Comparison of ENCODE assay signal across 8 cellular contexts in the genomic region with DNA sequence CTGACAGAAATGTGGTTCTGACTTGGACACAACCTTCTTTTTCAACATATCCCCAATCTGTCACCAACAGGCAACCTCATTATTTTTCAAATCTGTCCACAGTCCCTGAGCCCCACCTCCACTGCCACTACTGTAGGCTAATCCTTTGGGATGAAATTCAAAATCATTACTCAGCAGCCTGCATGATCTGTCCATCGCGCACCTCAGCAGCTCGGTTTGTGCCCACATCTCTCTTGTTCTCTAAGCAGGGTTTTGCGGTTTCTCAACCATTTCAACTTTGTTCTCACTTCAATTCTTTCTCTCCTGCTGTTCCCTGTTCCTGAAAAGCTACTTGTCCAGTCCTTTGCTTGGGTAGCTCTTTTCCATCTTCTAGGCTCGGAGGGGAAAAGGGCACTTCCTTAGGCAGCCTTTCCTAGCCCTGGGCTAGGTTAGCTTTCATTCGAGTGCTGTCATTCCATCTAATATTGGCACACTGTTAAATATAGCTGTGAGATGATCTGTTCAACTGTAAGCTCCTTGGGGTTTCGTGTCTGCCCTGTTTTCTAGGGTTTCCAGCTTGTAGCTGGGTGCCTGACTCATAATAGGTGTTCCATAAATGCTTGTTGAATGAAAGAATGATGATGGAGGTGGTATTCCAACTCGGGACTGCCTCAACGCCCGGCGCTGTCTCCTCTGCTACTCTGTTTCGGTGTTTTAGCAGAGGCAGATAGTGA. TPM values are rescaled to one million over a fixed set of nuclear protein-coding genes. Genes with fewer than 3 reads are reported as not detected.
DNase-seq lines count a peak whose midpoint lies in the region; TF ChIP-seq lines count a peak whose summit lies in the region.

No MANE protein-coding gene starts in this region.

- no peaks in the 10 kb centered on the region for H3K27me3 ChIP-seq in DOHH2 (ENCODE audit: control insufficient read depth, low read length)
- H3K27me3 ChIP-seq in Karpas-422 (ENCODE audit: low read length), result no peaks in the 10 kb centered on the region
- no peaks in the 10 kb centered on the region for H3K27me3 ChIP-seq in mucosa of rectum (ENCODE audit: control insufficient read depth in 2 of 2, insufficient read depth in 2 of 2, low read length in 2 of 2)

- H3K9me2 ChIP-seq in DOHH2 (replicated peaks; ENCODE audit: control insufficient read depth, low read length) (no peaks in the 10 kb centered on the region), Karpas-422 (replicated peaks; ENCODE audit: insufficient read depth, low read length) (no peaks in the 10 kb centered on the region)

- peak overlapping the region; percentile 75 for H3K4me2 ChIP-seq in DOHH2 (ENCODE audit: low read length)
- H3K4me2 ChIP-seq in Karpas-422 (ENCODE audit: low read depth, low read length, poor library complexity, severe bottlenecking), result peak overlapping the region; percentile 69

- no peak for TF ChIP-seq POLR2A in erythroblast (IDR thresholded peaks at IDR 0.05; ENCODE audit: low read length)

- peak overlapping the region; percentile 76 for H3K9ac ChIP-seq in Karpas-422 (ENCODE audit: low read length)
- H3K9ac ChIP-seq in mucosa of rectum (ENCODE audit: low read depth in 1 of 2, low read length in 2 of 2), result peak overlapping the region; percentile 95 to 100

- no peak overlapping the region for H3K27ac ChIP-seq in DOHH2 (ENCODE audit: low read depth, low read length)
- no peak overlapping the region for H3K27ac ChIP-seq in Karpas-422 (ENCODE audit: low read length)
- H3K27ac ChIP-seq in mucosa of rectum (ENCODE audit: low read depth in 2 of 2, low read length in 2 of 2), result peak overlapping the region; percentile 90 to 95

- H4K20me1 ChIP-seq in DOHH2 (ENCODE audit: control insufficient read depth, insufficient read depth, low read depth, low read length), result no peaks in the 10 kb centered on the region
- H4K20me1 ChIP-seq in Karpas-422 (ENCODE audit: insufficient read depth, low read depth, low read length), result no peaks in the 10 kb centered on the region

- H3K4me3 ChIP-seq in DOHH2 (ENCODE audit: low read length) (peak overlapping the region; percentile 73), Karpas-422 (ENCODE audit: low read length) (peak overlapping the region; percentile 67), choroid plexus epithelial cell (ENCODE audit: low read depth, low read length) (peak overlapping the region; percentile 72), mucosa of rectum (ENCODE audit: low read length in 2 of 2) (peak overlapping the region; percentile 92)

- peaks cover 11% of the 10 kb centered on the region for H3K4me1 ChIP-seq in DOHH2 (ENCODE audit: control insufficient read depth, low read length)
- peaks cover 7% of the 10 kb centered on the region for H3K4me1 ChIP-seq in Karpas-422 (ENCODE audit: low read length)
- H3K4me1 ChIP-seq in mucosa of rectum (ENCODE audit: control insufficient read depth in 2 of 2, insufficient read depth in 2 of 2, low read length in 2 of 2), result peaks cover 0 to 6% of the 10 kb centered on the region in 2 donors

- H3K79me2 ChIP-seq in DOHH2 (ENCODE audit: control insufficient read depth, low read length) (no peaks in the 10 kb centered on the region), Karpas-422 (ENCODE audit: low read length) (peaks cover 39% of the 10 kb centered on the region)

- H3K36me3 ChIP-seq in DOHH2 (ENCODE audit: control insufficient read depth, low read length) (peaks cover 50% of the 10 kb centered on the region), Karpas-422 (ENCODE audit: insufficient read depth, low read length) (peaks cover 46% of the 10 kb centered on the region), mucosa of rectum (ENCODE audit: control insufficient read depth in 2 of 2, insufficient read depth in 2 of 2, low read length in 2 of 2) (peaks cover 5 to 27% of the 10 kb centered on the region in 2 donors)

- DNase-seq in Karpas-422 (no peak), choroid plexus epithelial cell (ENCODE audit: low read depth) (no peak), NCI-H2029 treated with DMSO at 0.1 percent for 48 hours (lab: John Stamatoyannopoulos, UW) (no peak), NCI-H1694 (lab: John Stamatoyannopoulos, UW) (no peak), DMS153 treated with DMSO at 0.1 percent for 48 hours (lab: John Stamatoyannopoulos, UW; ENCODE audit: unreplicated experiment) (no peak), erythroblast (lab: John Stamatoyannopoulos, UW) (no peak)

- H3F3A ChIP-seq in DOHH2 (ENCODE audit: control insufficient read depth, insufficient read depth), result 0 out of 2 replicates have a peak, but pooled peaks cover 10% of the 10 kb centered on the region

- H3K9me3 ChIP-seq in DOHH2 (ENCODE audit: control insufficient read depth, insufficient read depth, low read length) (0 out of 2 replicates have a peak, but pooled peaks cover 2% of the 10 kb centered on the region), Karpas-422 (ENCODE audit: low read length) (no peaks in the 10 kb centered on the region), mucosa of rectum (ENCODE audit: control insufficient read depth in 2 of 2, low read length in 2 of 2) (no peaks in the 10 kb centered on the region)

- TF ChIP-seq CTCF in DOHH2 (IDR thresholded peaks at IDR 0.05; ENCODE audit: low read depth, low read length, poor library complexity, severe bottlenecking), result no peak
- no peak for TF ChIP-seq CTCF in choroid plexus epithelial cell (conservative IDR thresholded peaks at IDR 0.05; ENCODE audit: low read depth, low read length)

- H2AFZ ChIP-seq in Karpas-422 (ENCODE audit: low read length), result no peak overlapping the region

RNA-seq across cellular contexts. Expression of a gene that starts 0.7 kb away (rescaled TPM):
- total RNA-seq in Karpas-422 (2014; rRNA removed; shearing (Covaris generic); ENCODE audit: low replicate concordance), result 5.7 and 24.9 TPM in 2 replicates

RNA-seq across cellular contexts. Expression of a gene that starts 12.6 kb away (rescaled TPM):
- 35.4 and 43.8 TPM in 2 replicates for total RNA-seq in Karpas-422 (2014; rRNA removed; shearing (Covaris generic); ENCODE audit: low replicate concordance)

Comparison
In these comparisons a context has a peak if more than half of its experiments do, and no peak if none do; other contexts are left out.
1. H3K27ac ChIP-seq: peak in mucosa of rectum (2 of 2); none in DOHH2 (single experiment) and Karpas-422 (single experiment).
2. Peak in every context shown above with its lines, with median percentiles within 50 percentile points of each other: H3K4me3 ChIP-seq.